In genomic region chr4:13647012-13647411, GRCh38 we compare ENCODE assay signal across 15 cellular contexts. TPM values are rescaled to one million over a fixed set of nuclear protein-coding genes. Genes with fewer than 3 reads are reported as not detected.
DNase-seq lines count a peak whose midpoint lies in the region; ATAC-seq and TF ChIP-seq lines count a peak whose summit lies in the region.
"Had no signal": no experiment of that assay in that cellular context is flagged by ENCODE, and none has a peak within 500 bp of the region (broad histone marks: within the 10 kb centered on the region; RNA-seq: fewer than 3 reads in every experiment).

No MANE protein-coding gene starts in this region.

- H3K4me1 Mint-ChIP-seq in stimulated activated naive CD8-positive, alpha-beta T cell treated with anti-CD3 and anti-CD28 coated beads, Interleukin-15, amount 100 ng/mL, for 72 hours = peaks cover 9% of the 10 kb centered on the region

- no peaks in the 10 kb centered on the region for H3K79me2 ChIP-seq in fibroblast of lung (ENCODE audit: control insufficient read depth, insufficient read depth, low read length)

- no peak overlapping the region for H3K9ac ChIP-seq in NT2/D1 (ENCODE audit: insufficient read length, low read depth)
- no peak overlapping the region for H3K9ac ChIP-seq in fibroblast of lung (ENCODE audit: insufficient read depth, low read length)
- H3K9ac ChIP-seq: BLaER1 had no signal

- H3K27ac ChIP-seq in fibroblast of lung (ENCODE audit: insufficient read depth, low read length) = no peak overlapping the region
- H3K27ac ChIP-seq: BLaER1 had no signal

- H3K9me3 ChIP-seq in NT2/D1 (ENCODE audit: insufficient read depth, low read length) (no peaks in the 10 kb centered on the region), fibroblast of lung (ENCODE audit: control insufficient read depth, insufficient read depth, low read depth, low read length) (no peaks in the 10 kb centered on the region)
- H3K9me3 ChIP-seq: BLaER1 had no signal

- H3K4me1 ChIP-seq in NT2/D1 (ENCODE audit: insufficient read depth, insufficient read length) (peaks cover 2% of the 10 kb centered on the region), fibroblast of lung (ENCODE audit: control insufficient read depth, extremely low read depth, insufficient read depth, low read length) (peaks cover 2% of the 10 kb centered on the region)
- H3K4me1 ChIP-seq: BLaER1 had no signal

- H4K20me1 ChIP-seq in fibroblast of lung (ENCODE audit: control insufficient read depth, extremely low read depth, insufficient read depth, low read length) = no peaks in the 10 kb centered on the region
- H4K20me1 ChIP-seq: BLaER1 had no signal

- H3K9me3 Mint-ChIP-seq in stimulated activated naive CD8-positive, alpha-beta T cell treated with anti-CD3 and anti-CD28 coated beads, Interleukin-15, amount 100 ng/mL, for 72 hours = no peaks in the 10 kb centered on the region

- DNase-seq in stimulated activated naive CD8-positive, alpha-beta T cell treated with anti-CD3 and anti-CD28 coated beads, Interleukin-15, amount 100 ng/mL, for 72 hours = no peak
- no peak for DNase-seq in stimulated activated naive CD8-positive, alpha-beta T cell treated with anti-CD3 and anti-CD28 coated beads, Interleukin-15, Interleukin-2, amounts not matched to agents 100 U/mL and 50 U/mL, for 24 hours
- DNase-seq in NT2/D1 (ENCODE audit: low read depth, low spot score) = peak; percentile 66
- no peak for DNase-seq in fibroblast of lung (ENCODE audit: low read depth in 2 of 2)
- DNase-seq in HPDE6-E6E7 (ENCODE audit: extremely low spot score) = no peak
- DNase-seq: effector CD8-positive, alpha-beta T cell; NCI-H1105 treated with DMSO at 0.1 percent for 48 hours; NCI-H69; stimulated activated CD4-positive, alpha-beta T cell treated with anti-CD3 and anti-CD28 coated beads, Interleukin-4, amount 100 ng/mL, for 24 hours; stimulated activated naive CD4-positive, alpha-beta T cell had no signal

- H3K27me3 ChIP-seq in NT2/D1 (ENCODE audit: insufficient read depth, insufficient read length) = no peaks in the 10 kb centered on the region
- H3K27me3 ChIP-seq in fibroblast of lung (ENCODE audit: control insufficient read depth, insufficient read depth, low read length) = no peaks in the 10 kb centered on the region
- H3K27me3 ChIP-seq: BLaER1 had no signal

- H3K4me2 ChIP-seq in fibroblast of lung (ENCODE audit: extremely low read depth, insufficient read depth, low read length) = peak overlapping the region; percentile 77
- H3K4me2 ChIP-seq: BLaER1 had no signal

- H3K27me3 Mint-ChIP-seq in stimulated activated naive CD8-positive, alpha-beta T cell treated with anti-CD3 and anti-CD28 coated beads, Interleukin-15, amount 100 ng/mL, for 72 hours = peaks cover 53% of the 10 kb centered on the region

- H3K36me3 ChIP-seq in NT2/D1 (ENCODE audit: insufficient read depth, insufficient read length, low read length) (no peaks in the 10 kb centered on the region), fibroblast of lung (ENCODE audit: control insufficient read depth, insufficient read depth, low read length) (no peaks in the 10 kb centered on the region)
- H3K36me3 ChIP-seq: BLaER1 had no signal

- H3K4me3 ChIP-seq in NT2/D1 (ENCODE audit: insufficient read length, low read depth) (no peak overlapping the region), fibroblast of lung (replicated peaks in 1 of 4; ENCODE audit: control extremely low read depth in 1 of 4, insufficient read depth in 1 of 4, low read depth in 3 of 4, low read length in 4 of 4) (peak overlapping the region in 1 of 4 experiments; percentile 31)
- H3K4me3 ChIP-seq: BLaER1 had no signal

- no peak for TF ChIP-seq CTCF in fibroblast of lung (conservative IDR thresholded peaks at IDR 0.05 in 1 of 2, IDR thresholded peaks at IDR 0.05 in 1 of 2; ENCODE audit: low read depth in 1 of 2, low read length in 2 of 2)

- peak overlapping the region; percentile 42 to 57 for H3K4me3 Mint-ChIP-seq in stimulated activated naive CD8-positive, alpha-beta T cell treated with anti-CD3 and anti-CD28 coated beads, Interleukin-15, amount 100 ng/mL, for 72 hours

- no peak overlapping the region for H3K27ac Mint-ChIP-seq in stimulated activated naive CD8-positive, alpha-beta T cell treated with anti-CD3 and anti-CD28 coated beads, Interleukin-15, amount 100 ng/mL, for 72 hours

- ATAC-seq in stimulated activated naive CD8-positive, alpha-beta T cell treated with anti-CD3 and anti-CD28 coated beads, Interleukin-15, amount 100 ng/mL, for 72 hours = no peak
- no peak for ATAC-seq in stimulated activated naive CD8-positive, alpha-beta T cell treated with anti-CD3 and anti-CD28 coated beads, Interleukin-15, Interleukin-2, amounts not matched to agents 100 U/mL and 50 U/mL, for 24 hours
- ATAC-seq in GM18858 (IDR thresholded peaks at IDR 0.05; ENCODE audit: unreplicated experiment) (no peak), HG03045 (IDR thresholded peaks at IDR 0.05; ENCODE audit: unreplicated experiment) (no peak)
- ATAC-seq in activated CD4-positive, CD25-positive, alpha-beta regulatory T cell treated with anti-CD3 and anti-CD28 coated beads, Interleukin-2, amount 50 U/mL, for 24 hours = no peak
- ATAC-seq: Right ventricle myocardium inferior had no signal

- H2AFZ ChIP-seq in fibroblast of lung (ENCODE audit: low read length) = peak overlapping the region; percentile 69

RNA-seq across cellular contexts. Expression of gene BOD1L1, which starts 19.5 kb away (rescaled TPM):
- 26.5 and 34.3 TPM in 2 replicates for total RNA-seq in fibroblast of lung
- 18.2 and 20.1 TPM in 2 replicates for polyA plus RNA-seq in fibroblast of lung
- 14.0 and 18.3 TPM in 2 replicates for polyA plus RNA-seq in fibroblast of lung (2012)
- polyA minus RNA-seq in fibroblast of lung (ENCODE audit: low replicate concordance) = 6.3 and 9.6 TPM in 2 replicates
